ENCODE assay signal across 10 cellular contexts in genomic region chr3:135905058-135905724, GRCh38.
DNase-seq lines count a peak whose midpoint lies in the region; TF ChIP-seq lines count a peak whose summit lies in the region.
"Had no signal": no experiment of that assay in that cellular context is flagged by ENCODE, and none has a peak within 500 bp of the region (broad histone marks: within the 10 kb centered on the region; RNA-seq: fewer than 3 reads in every experiment).

No MANE protein-coding gene starts in this region.

- no peak overlapping the region for H4K8ac ChIP-seq in mesendoderm (ENCODE audit: low read depth, low read length)

- H2BK15ac ChIP-seq in mesendoderm (replicated peaks; ENCODE audit: low read depth), result no peak overlapping the region

- no peak overlapping the region for H3K18ac ChIP-seq in mesendoderm (ENCODE audit: low read length)

- H2BK120ac ChIP-seq in mesendoderm (ENCODE audit: low read depth, low read length), result no peak overlapping the region

- no peak overlapping the region for H3K27ac ChIP-seq in mesendoderm (ENCODE audit: low read depth, low read length)

- no peaks in the 10 kb centered on the region for H3K79me1 ChIP-seq in mesendoderm (ENCODE audit: low read length)

- in situ Hi-C loops in G401 (cut with HindIII; ENCODE audit: low sequenced_read_pairs), result no loop called here

- H2AK5ac ChIP-seq in mesendoderm (ENCODE audit: low read length), result no peak overlapping the region

- H3K4me1 ChIP-seq in mesendoderm (ENCODE audit: control insufficient read depth, low read depth, low read length), result peaks cover 3% of the 10 kb centered on the region

- H3K27me3 ChIP-seq in mesendoderm (ENCODE audit: insufficient read depth, low read length, poor library complexity), result no peaks in the 10 kb centered on the region

- intact Hi-C loops in posterior cingulate gyrus (cut with DNase I), result no loop called here

- no peak overlapping the region for H2BK5ac ChIP-seq in mesendoderm (ENCODE audit: low read length)

- DNase-seq in DMS114 treated with DMSO at 0.1 percent for 48 hours (lab: John Stamatoyannopoulos, UW; ENCODE audit: unreplicated experiment) (peak; percentile 22), cardiac fibroblast (ENCODE audit: low read depth in 2 of 2) (peak; percentile 23 to 40), mesendoderm (peak; percentile 64), posterior cingulate gyrus (no peak), foreskin melanocyte (no peak), G401 (ENCODE audit: low spot score) (no peak), midbrain (lab: John Stamatoyannopoulos, UW) (no peak)
- DNase-seq: immature natural killer cell, NCI-H510A had no signal

- WGBS in mesendoderm (ENCODE audit: extremely low coverage, insufficient coverage, low lambda C conversion rate), result no CpG with 5 or more reads among the region's 5 CpGs

- no peak for TF ChIP-seq EP300 in Ishikawa (IDR thresholded peaks at IDR 0.05; ENCODE audit: borderline replicate concordance)

- no peaks in the 10 kb centered on the region for H3K36me3 ChIP-seq in mesendoderm (ENCODE audit: control insufficient read depth, insufficient read depth, low read length)

- no peak overlapping the region for H3K9ac ChIP-seq in mesendoderm (ENCODE audit: low read length)

- peak; percentile 27 for TF ChIP-seq CTCF in cardiac fibroblast (IDR thresholded peaks at IDR 0.05; ENCODE audit: low read depth, low read length)

- no peak overlapping the region for H3K23ac ChIP-seq in mesendoderm (ENCODE audit: low read length)

- H3K4me3 ChIP-seq in cardiac fibroblast (replicated peaks in 1 of 2; ENCODE audit: low read depth in 2 of 2, low read length in 2 of 2) (no peak overlapping the region), mesendoderm (ENCODE audit: low read length) (no peak overlapping the region)

- no peaks in the 10 kb centered on the region for H3K79me2 ChIP-seq in mesendoderm (ENCODE audit: control insufficient read depth, insufficient read depth, low read length)

- peak; percentile 55 for TF ChIP-seq RAD21 in Ishikawa (IDR thresholded peaks at IDR 0.05; ENCODE audit: low read depth)

- no peak overlapping the region for H3K56ac ChIP-seq in mesendoderm (ENCODE audit: low read length)

- H3K4ac ChIP-seq in mesendoderm (ENCODE audit: low read depth, low read length), result no peak overlapping the region

- no peak overlapping the region for H3K4me2 ChIP-seq in mesendoderm (ENCODE audit: low read length)

- H4K5ac ChIP-seq in mesendoderm (ENCODE audit: low read length), result no peak overlapping the region

TF ChIP-seq in Ishikawa, 13 proteins besides CTCF, POLR2A, EP300 and RAD21:
- TF ChIP-seq CEBPB (IDR thresholded peaks at IDR 0.05) (no peak), TAF1 (IDR thresholded peaks at IDR 0.05; ENCODE audit: low read depth) (no peak), NFIC (IDR thresholded peaks at IDR 0.05) (no peak), REST (IDR thresholded peaks at IDR 0.05; ENCODE audit: low read depth) (no peak), EGR1 (IDR thresholded peaks at IDR 0.05) (no peak), CREB1 (IDR thresholded peaks at IDR 0.05; ENCODE audit: low read depth) (no peak), FOXM1 (IDR thresholded peaks at IDR 0.05; ENCODE audit: borderline replicate concordance, low read depth) (no peak), MAX (IDR thresholded peaks at IDR 0.05) (no peak), USF1 (IDR thresholded peaks at IDR 0.05) (no peak), TCF12 (IDR thresholded peaks at IDR 0.05; ENCODE audit: low read depth) (no peak), TEAD4 (IDR thresholded peaks at IDR 0.05) (no peak), ZBTB7A (IDR thresholded peaks at IDR 0.05; ENCODE audit: low read depth) (no peak), YY1 (IDR thresholded peaks at IDR 0.05; ENCODE audit: low read depth) (no peak)
TF ChIP-seq in Ishikawa: peak in this region for 0.

Comparison
In these comparisons a context has a peak if more than half of its experiments do, and no peak if none do; other contexts are left out.
1. DNase-seq: peak in DMS114 treated with DMSO at 0.1 percent for 48 hours (single experiment), cardiac fibroblast (2 of 2) and mesendoderm (single experiment); none in posterior cingulate gyrus (0 of 10), foreskin melanocyte (single experiment), G401 (single experiment) and midbrain (single experiment).